11 cellular contexts compared by ENCODE assay signal in the genomic region with DNA sequence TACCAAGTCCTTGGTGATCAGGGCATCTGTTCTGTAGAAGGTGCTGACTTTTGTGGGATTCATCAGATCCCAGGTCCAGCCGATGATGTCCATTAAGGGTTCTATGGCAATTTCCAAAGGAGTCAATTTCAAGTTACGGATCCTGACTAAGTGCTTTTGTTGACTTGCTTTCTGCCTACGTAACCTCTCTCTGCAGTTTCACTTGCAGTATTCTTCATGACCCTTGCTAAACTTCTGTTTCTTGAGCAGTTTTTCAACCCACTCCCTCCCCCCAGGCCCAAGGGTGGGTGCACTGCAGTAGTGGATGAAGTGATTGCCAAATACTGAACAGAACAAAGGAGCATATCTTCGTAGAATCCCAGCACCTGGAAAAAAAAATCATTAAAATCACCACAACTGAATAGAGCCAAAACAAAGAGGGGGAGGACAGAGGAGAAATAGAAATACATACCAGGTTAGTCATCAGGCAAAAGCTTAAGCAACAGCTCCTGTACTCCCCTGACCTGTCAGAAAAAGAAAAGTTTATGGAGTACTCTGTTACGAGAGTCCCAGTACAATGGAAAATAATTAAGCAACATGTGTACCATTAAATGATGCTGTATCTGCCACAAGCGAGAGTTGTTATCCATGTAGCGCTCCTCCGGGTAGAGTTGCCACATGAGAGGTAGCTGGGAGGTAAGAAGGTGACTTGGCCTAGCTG. TPM values are rescaled to one million over a fixed set of nuclear protein-coding genes. Genes with fewer than 3 reads are reported as not detected.
DNase-seq lines count a peak whose midpoint lies in the region; ATAC-seq, FAIRE-seq and TF ChIP-seq lines count a peak whose summit lies in the region.
"Had no signal": no experiment of that assay in that cellular context is flagged by ENCODE, and none has a peak within 500 bp of the region (broad histone marks: within the 10 kb centered on the region; RNA-seq: fewer than 3 reads in every experiment).

No MANE protein-coding gene starts in this region.

- WGBS in liver = 76% methylated on average over 8 of the region's 8 CpGs
- 84% methylated on average over 8 of the region's 8 CpGs for WGBS in HepG2 (ENCODE audit: low lambda C conversion rate)
- WGBS in esophagus muscularis mucosa = 73% methylated on average over 8 of the region's 8 CpGs

- in situ Hi-C loops in HepG2 (cut with HindIII; ENCODE audit: extremely low pct_ligation_motif_present, low pct_unique_long_range_greater_than_20kb) = no loop called here

- ATAC-seq in HepG2 (no peak), GM21447 (IDR thresholded peaks at IDR 0.05; ENCODE audit: unreplicated experiment) (no peak), HG03025 (IDR thresholded peaks at IDR 0.05; ENCODE audit: low FRiP score, unreplicated experiment) (no peak)
- ATAC-seq: Right ventricle myocardium inferior had no signal

- DNase-seq in HepG2 (ENCODE audit: low spot score) (no peak), esophagus muscularis mucosa (ENCODE audit: extremely low spot score) (no peak), urothelium cell line (ENCODE audit: low spot score) (peak; percentile 47)
- DNase-seq: GF-D8, NCI-H345, thyroid gland had no signal

- intact Hi-C loops in HepG2 (cut with micrococcal nuclease; ENCODE audit: unreplicated experiment) (no loop called here), esophagus muscularis mucosa (cut with DNase I) (no loop called here)

- H3K9ac ChIP-seq in liver (ENCODE audit: low read depth in 1 of 2, low read length in 2 of 2) (no peak overlapping the region), HepG2 (ENCODE audit: insufficient read depth, low read depth, low read length) (no peak overlapping the region)

- no peaks in the 10 kb centered on the region for H3K9me3 ChIP-seq in liver (ENCODE audit: control insufficient read depth in 4 of 4, low read length in 3 of 4)
- no peaks in the 10 kb centered on the region for H3K9me3 ChIP-seq in HepG2 (ENCODE audit: low read length)
- H3K9me3 ChIP-seq in esophagus muscularis mucosa = no peaks in the 10 kb centered on the region
- H3K9me3 ChIP-seq: prostate gland, thyroid gland had no signal

- H3K36me3 ChIP-seq in liver (ENCODE audit: control insufficient read depth in 4 of 4, insufficient read depth in 3 of 4, low read depth in 1 of 4, low read length in 3 of 4) (peaks cover 0 to 5% (median 0%) of the 10 kb centered on the region in 4 donors), HepG2 (replicated peaks in 1 of 2; ENCODE audit: control insufficient read depth in 1 of 2, insufficient read depth in 2 of 2, low read length in 2 of 2) (no peaks in the 10 kb centered on the region), esophagus muscularis mucosa (peaks cover 0 to 8% (median 4%) of the 10 kb centered on the region in 4 donors)
- H3K36me3 ChIP-seq: prostate gland, thyroid gland had no signal

- peak overlapping the region; percentile 34 to 62 for H3K27ac ChIP-seq in liver (ENCODE audit: low read depth in 1 of 2, low read length in 2 of 2)
- H3K27ac ChIP-seq in HepG2 (ENCODE audit: extremely low read length, insufficient read depth, low read length) = no peak overlapping the region
- peak overlapping the region in 3 of 4 donors; percentile 15 to 50 (median 21) for H3K27ac ChIP-seq in esophagus muscularis mucosa (replicated peaks in 1 of 4)
- H3K27ac ChIP-seq: prostate gland, thyroid gland had no signal

- CTCF ChIA-PET in HepG2 (lab: Yijun Ruan, JAX; ENCODE audit: low intra/inter-chr PET ratio, low total read pairs) = no interaction called here

- H3K79me2 ChIP-seq in HepG2 (ENCODE audit: insufficient read depth, low read length) = peaks cover 10% of the 10 kb centered on the region

- H3K4me1 ChIP-seq in liver (ENCODE audit: control insufficient read depth in 4 of 4, insufficient read depth in 4 of 4, low read length in 3 of 4) (peaks cover 0 to 7% (median 3%) of the 10 kb centered on the region in 4 donors), HepG2 (ENCODE audit: insufficient read depth, low read length) (peaks cover 22% of the 10 kb centered on the region), esophagus muscularis mucosa (peaks cover 6 to 51% (median 26%) of the 10 kb centered on the region in 4 donors)
- H3K4me1 ChIP-seq: prostate gland, thyroid gland had no signal

- no peak overlapping the region for H3K4me2 ChIP-seq in HepG2 (ENCODE audit: low read depth, low read length)

- no peak overlapping the region for H2AFZ ChIP-seq in HepG2 (ENCODE audit: low read length)

- H3K27me3 ChIP-seq in liver (ENCODE audit: control insufficient read depth in 4 of 4, insufficient read depth in 4 of 4, low read length in 3 of 4) = no peaks in the 10 kb centered on the region
- no peaks in the 10 kb centered on the region for H3K27me3 ChIP-seq in HepG2 (ENCODE audit: control insufficient read depth in 1 of 2, insufficient read depth in 2 of 2, low read length in 2 of 2)
- no peaks in the 10 kb centered on the region for H3K27me3 ChIP-seq in esophagus muscularis mucosa
- H3K27me3 ChIP-seq: thyroid gland had no signal

- TF ChIP-seq CTCF in liver (IDR thresholded peaks at IDR 0.05; ENCODE audit: low read depth, low read length, missing input control) (no peak), HepG2 (CRISPR knock-in tag; IDR thresholded peaks at IDR 0.05) (no peak), esophagus muscularis mucosa (IDR thresholded peaks at IDR 0.05) (no peak)

- no peak for FAIRE-seq in HepG2 (lab: Jason Lieb, UNC)
- FAIRE-seq in urothelium cell line (lab: Jason Lieb, UNC) = no peak

- POLR2A ChIA-PET in HepG2 (lab: Yijun Ruan, JAX) = no interaction called here

- no peak overlapping the region for H3K4me3 ChIP-seq in liver (ENCODE audit: low read depth in 1 of 3, low read length in 3 of 3)
- no peak overlapping the region for H3K4me3 ChIP-seq in HepG2 (replicated peaks in 1 of 3; ENCODE audit: insufficient read depth in 1 of 3, low read depth in 2 of 3, low read length in 3 of 3)
- no peak overlapping the region for H3K4me3 ChIP-seq in esophagus muscularis mucosa
- H3K4me3 ChIP-seq: prostate gland, thyroid gland had no signal

- TF ChIP-seq RAD21 in liver (IDR thresholded peaks at IDR 0.05) (no peak), HepG2 (CRISPR knock-in tag; IDR thresholded peaks at IDR 0.05) (no peak)

- no peaks in the 10 kb centered on the region for H4K20me1 ChIP-seq in HepG2 (ENCODE audit: insufficient read depth, low read length)

- TF ChIP-seq POLR2A in HepG2 (IDR thresholded peaks at IDR 0.05; ENCODE audit: insufficient read depth in 1 of 2, low read depth in 2 of 2, low read length in 2 of 2) = no peak
- TF ChIP-seq POLR2A in esophagus muscularis mucosa (IDR thresholded peaks at IDR 0.05; ENCODE audit: low read depth) = no peak

- BruUV-seq in HepG2 (replicated peaks; lab: Mats Ljungman, UMichigan) = no TSS peak

- no peak for TF ChIP-seq EP300 in HepG2 (IDR thresholded peaks at IDR 0.05; ENCODE audit: low read depth in 2 of 2, low read length in 2 of 2)
- no peak for TF ChIP-seq EP300 in HepG2 (CRISPR knock-in tag; IDR thresholded peaks at IDR 0.05; ENCODE audit: borderline replicate concordance)
- TF ChIP-seq EP300 in esophagus muscularis mucosa (IDR thresholded peaks at IDR 0.05) = no peak

RNA-seq across cellular contexts. Expression of gene CMC4, which starts 5.8 kb away (rescaled TPM):
- total RNA-seq in liver = 1 to 10 TPM; 4.2 to 4.9 TPM
- 10 to 100 TPM; 15.9 to 17.3 TPM for polyA plus RNA-seq in liver
- 5.2 and 5.6 TPM in 2 replicates for total RNA-seq in HepG2 (2016; rRNA removed; fragmentation: Illumina TruSeq; extraction: Trizol)
- total RNA-seq in HepG2 (2016; cell fraction: cytosol; rRNA removed; fragmentation: Illumina TruSeq; extraction: Trizol; ENCODE audit: low read depth) = 29.5 and 32.5 TPM in 2 replicates
- 6.6 and 8.1 TPM in 2 replicates for total RNA-seq in HepG2 (2016; cell fraction: insoluble cytoplasmic fraction; rRNA removed; fragmentation: Illumina TruSeq; extraction: Trizol)
- 24.2 and 27.3 TPM in 2 replicates for total RNA-seq in HepG2 (2016; cell fraction: membrane; rRNA removed; fragmentation: Illumina TruSeq; extraction: Trizol)
- 0.65 and 1.8 TPM in 2 replicates for total RNA-seq in HepG2 (2016; cell fraction: nucleus; rRNA removed; fragmentation: Illumina TruSeq; extraction: Trizol)
- polyA plus RNA-seq in HepG2 (2011; rRNA removed) = 8.3 and 11.5 TPM in 2 replicates
- 8.2 and 9.2 TPM in 2 replicates for polyA plus RNA-seq in HepG2 (2011; cell fraction: cytosol; rRNA removed)
- 3.1 and 3.7 TPM in 2 replicates for polyA plus RNA-seq in HepG2 (2011; cell fraction: nucleus; rRNA removed)
- polyA plus RNA-seq in HepG2 (2012) = 4.6 and 7.2 TPM in 2 replicates
- polyA plus RNA-seq in HepG2 (2016; cell fraction: cytosol; fragmentation: Illumina TruSeq; extraction: Trizol; ENCODE audit: low read depth) = 50.8 and 53.0 TPM in 2 replicates
- 8.5 and 8.8 TPM in 2 replicates for polyA plus RNA-seq in HepG2 (2016; cell fraction: insoluble cytoplasmic fraction; fragmentation: Illumina TruSeq; extraction: Trizol; ENCODE audit: low read depth)
- polyA plus RNA-seq in HepG2 (2016; cell fraction: membrane; fragmentation: Illumina TruSeq; extraction: Trizol; ENCODE audit: low read depth) = 28.6 and 29.4 TPM in 2 replicates
- polyA plus RNA-seq in HepG2 (2016; cell fraction: nucleus; fragmentation: Illumina TruSeq; extraction: Trizol; ENCODE audit: insufficient read depth, low read depth) = 3.8 and 5.8 TPM in 2 replicates
- 2.0 and 3.7 TPM in 2 replicates for polyA minus RNA-seq in HepG2 (2011; rRNA and poly(A)+ RNA removed; ENCODE audit: low replicate concordance)
- polyA minus RNA-seq in HepG2 (2011; cell fraction: cytosol; rRNA and poly(A)+ RNA removed) = 0.88 TPM in 1 of 2 replicates, not detected in the other
- polyA minus RNA-seq in HepG2 (2011; cell fraction: nucleus; rRNA and poly(A)+ RNA removed) = 4.0 and 4.2 TPM in 2 replicates
- total RNA-seq in esophagus muscularis mucosa = 10 to 100 TPM; 28.0 to 36.3 (median 32.9) TPM

RNA-seq across cellular contexts. Expression of gene MTCP1, which starts 5.8 kb away (rescaled TPM):
- 1 to 10 TPM; 2.2 to 2.8 TPM for total RNA-seq in liver
- polyA plus RNA-seq in liver = 1 to 10 TPM; 7.7 to 10.0 TPM
- total RNA-seq in HepG2 (2016; rRNA removed; fragmentation: Illumina TruSeq; extraction: Trizol) = 13.6 and 18.9 TPM in 2 replicates
- 67.8 and 80.6 TPM in 2 replicates for total RNA-seq in HepG2 (2016; cell fraction: cytosol; rRNA removed; fragmentation: Illumina TruSeq; extraction: Trizol; ENCODE audit: low read depth)
- 11.6 and 13.5 TPM in 2 replicates for total RNA-seq in HepG2 (2016; cell fraction: insoluble cytoplasmic fraction; rRNA removed; fragmentation: Illumina TruSeq; extraction: Trizol)
- 41.3 and 48.8 TPM in 2 replicates for total RNA-seq in HepG2 (2016; cell fraction: membrane; rRNA removed; fragmentation: Illumina TruSeq; extraction: Trizol)
- 6.7 and 10.8 TPM in 2 replicates for total RNA-seq in HepG2 (2016; cell fraction: nucleus; rRNA removed; fragmentation: Illumina TruSeq; extraction: Trizol)
- polyA plus RNA-seq in HepG2 (2011; rRNA removed) = 5.1 and 6.1 TPM in 2 replicates
- 1.6 and 2.4 TPM in 2 replicates for polyA plus RNA-seq in HepG2 (2011; cell fraction: cytosol; rRNA removed)
- 17.7 and 18.0 TPM in 2 replicates for polyA plus RNA-seq in HepG2 (2011; cell fraction: nucleus; rRNA removed)
- polyA plus RNA-seq in HepG2 (2012) = 14.6 and 21.5 TPM in 2 replicates
- polyA plus RNA-seq in HepG2 (2016; cell fraction: cytosol; fragmentation: Illumina TruSeq; extraction: Trizol; ENCODE audit: low read depth) = 56.1 and 69.9 TPM in 2 replicates
- polyA plus RNA-seq in HepG2 (2016; cell fraction: insoluble cytoplasmic fraction; fragmentation: Illumina TruSeq; extraction: Trizol; ENCODE audit: low read depth) = 10.2 and 11.2 TPM in 2 replicates
- polyA plus RNA-seq in HepG2 (2016; cell fraction: membrane; fragmentation: Illumina TruSeq; extraction: Trizol; ENCODE audit: low read depth) = 34.3 and 42.3 TPM in 2 replicates
- 11.8 and 19.6 TPM in 2 replicates for polyA plus RNA-seq in HepG2 (2016; cell fraction: nucleus; fragmentation: Illumina TruSeq; extraction: Trizol; ENCODE audit: insufficient read depth, low read depth)
- polyA minus RNA-seq in HepG2 (2011; rRNA and poly(A)+ RNA removed; ENCODE audit: low replicate concordance) = 4.2 and 6.5 TPM in 2 replicates
- polyA minus RNA-seq in HepG2 (2011; cell fraction: cytosol; rRNA and poly(A)+ RNA removed) = 2.0 and 3.7 TPM in 2 replicates
- 6.1 and 8.7 TPM in 2 replicates for polyA minus RNA-seq in HepG2 (2011; cell fraction: nucleus; rRNA and poly(A)+ RNA removed)
- 1 to 10 TPM; 2.5 to 4.4 (median 4.2) TPM for total RNA-seq in esophagus muscularis mucosa

RNA-seq across cellular contexts. Expression of gene BRCC3, which starts 6.1 kb away (rescaled TPM):
- total RNA-seq in liver = 10 to 100 TPM in 1 of 2 donors, 1 to 10 TPM in 1; 7.8 to 10.9 TPM
- 10 to 100 TPM in 1 of 2 donors, 1 to 10 TPM in 1; 9.3 to 12.2 TPM for polyA plus RNA-seq in liver
- 24.3 and 44.2 TPM in 2 replicates for total RNA-seq in HepG2 (2016; rRNA removed; fragmentation: Illumina TruSeq; extraction: Trizol)
- total RNA-seq in HepG2 (2016; cell fraction: cytosol; rRNA removed; fragmentation: Illumina TruSeq; extraction: Trizol; ENCODE audit: low read depth) = 2.4 and 3.1 TPM in 2 replicates
- 25.6 and 47.6 TPM in 2 replicates for total RNA-seq in HepG2 (2016; cell fraction: insoluble cytoplasmic fraction; rRNA removed; fragmentation: Illumina TruSeq; extraction: Trizol)
- 13.5 and 13.7 TPM in 2 replicates for total RNA-seq in HepG2 (2016; cell fraction: membrane; rRNA removed; fragmentation: Illumina TruSeq; extraction: Trizol)
- total RNA-seq in HepG2 (2016; cell fraction: nucleus; rRNA removed; fragmentation: Illumina TruSeq; extraction: Trizol) = 12.9 and 17.1 TPM in 2 replicates
- 16.1 and 19.8 TPM in 2 replicates for polyA plus RNA-seq in HepG2 (2011; rRNA removed)
- polyA plus RNA-seq in HepG2 (2011; cell fraction: cytosol; rRNA removed) = 11.8 and 16.5 TPM in 2 replicates
- 5.8 and 6.0 TPM in 2 replicates for polyA plus RNA-seq in HepG2 (2011; cell fraction: nucleus; rRNA removed)
- 14.4 and 18.3 TPM in 2 replicates for polyA plus RNA-seq in HepG2 (2012)
- polyA plus RNA-seq in HepG2 (2016; cell fraction: cytosol; fragmentation: Illumina TruSeq; extraction: Trizol; ENCODE audit: low read depth) = 2.5 and 2.8 TPM in 2 replicates
- 57.9 and 58.3 TPM in 2 replicates for polyA plus RNA-seq in HepG2 (2016; cell fraction: insoluble cytoplasmic fraction; fragmentation: Illumina TruSeq; extraction: Trizol; ENCODE audit: low read depth)
- 8.6 and 9.5 TPM in 2 replicates for polyA plus RNA-seq in HepG2 (2016; cell fraction: membrane; fragmentation: Illumina TruSeq; extraction: Trizol; ENCODE audit: low read depth)
- polyA plus RNA-seq in HepG2 (2016; cell fraction: nucleus; fragmentation: Illumina TruSeq; extraction: Trizol; ENCODE audit: insufficient read depth, low read depth) = 22.5 and 24.9 TPM in 2 replicates
- polyA minus RNA-seq in HepG2 (2011; rRNA and poly(A)+ RNA removed; ENCODE audit: low replicate concordance) = 9.4 and 25.7 TPM in 2 replicates
- polyA minus RNA-seq in HepG2 (2011; cell fraction: cytosol; rRNA and poly(A)+ RNA removed) = 16.2 and 17.1 TPM in 2 replicates
- 15.1 and 18.4 TPM in 2 replicates for polyA minus RNA-seq in HepG2 (2011; cell fraction: nucleus; rRNA and poly(A)+ RNA removed)
- total RNA-seq in esophagus muscularis mucosa = 10 to 100 TPM; 10.9 to 18.8 (median 16.8) TPM

RNA-seq across cellular contexts. Expression of gene FUNDC2, which starts 38.5 kb away (rescaled TPM):
- total RNA-seq in liver (10 to 100 TPM; 19.4 to 23.3 TPM), HepG2 (2016; rRNA removed; fragmentation: Illumina TruSeq; extraction: Trizol) (65.3 and 81.6 TPM in 2 replicates), esophagus muscularis mucosa (10 to 100 TPM; 73.8 to 98.2 (median 95.9) TPM)
- polyA plus RNA-seq in liver (10 to 100 TPM; 58.3 to 79.8 TPM), HepG2 (2011; rRNA removed) (92.9 and 109 TPM in 2 replicates)
- 48.9 and 60.1 TPM in 2 replicates for total RNA-seq in HepG2 (2016; cell fraction: cytosol; rRNA removed; fragmentation: Illumina TruSeq; extraction: Trizol; ENCODE audit: low read depth)
- 66.6 and 82.1 TPM in 2 replicates for total RNA-seq in HepG2 (2016; cell fraction: insoluble cytoplasmic fraction; rRNA removed; fragmentation: Illumina TruSeq; extraction: Trizol)
- total RNA-seq in HepG2 (2016; cell fraction: membrane; rRNA removed; fragmentation: Illumina TruSeq; extraction: Trizol) = 83.8 and 87.5 TPM in 2 replicates
- total RNA-seq in HepG2 (2016; cell fraction: nucleus; rRNA removed; fragmentation: Illumina TruSeq; extraction: Trizol) = 23.8 and 26.8 TPM in 2 replicates
- 68.4 and 100 TPM in 2 replicates for polyA plus RNA-seq in HepG2 (2011; cell fraction: cytosol; rRNA removed)
- 24.9 and 29.2 TPM in 2 replicates for polyA plus RNA-seq in HepG2 (2011; cell fraction: nucleus; rRNA removed)
- polyA plus RNA-seq in HepG2 (2012) = 88.7 and 108 TPM in 2 replicates
- 64.9 and 80.1 TPM in 2 replicates for polyA plus RNA-seq in HepG2 (2016; cell fraction: cytosol; fragmentation: Illumina TruSeq; extraction: Trizol; ENCODE audit: low read depth)
- polyA plus RNA-seq in HepG2 (2016; cell fraction: insoluble cytoplasmic fraction; fragmentation: Illumina TruSeq; extraction: Trizol; ENCODE audit: low read depth) = 77.6 and 82.3 TPM in 2 replicates
- 81.0 and 84.5 TPM in 2 replicates for polyA plus RNA-seq in HepG2 (2016; cell fraction: membrane; fragmentation: Illumina TruSeq; extraction: Trizol; ENCODE audit: low read depth)
- 43.9 and 46.2 TPM in 2 replicates for polyA plus RNA-seq in HepG2 (2016; cell fraction: nucleus; fragmentation: Illumina TruSeq; extraction: Trizol; ENCODE audit: insufficient read depth, low read depth)
- 35.6 and 56.8 TPM in 2 replicates for polyA minus RNA-seq in HepG2 (2011; rRNA and poly(A)+ RNA removed; ENCODE audit: low replicate concordance)
- polyA minus RNA-seq in HepG2 (2011; cell fraction: cytosol; rRNA and poly(A)+ RNA removed) = 13.1 and 17.3 TPM in 2 replicates
- 18.0 and 23.9 TPM in 2 replicates for polyA minus RNA-seq in HepG2 (2011; cell fraction: nucleus; rRNA and poly(A)+ RNA removed)

RNA-seq across cellular contexts. Expression of gene F8, which starts 42.7 kb away (rescaled TPM):
- total RNA-seq in liver = 10 to 100 TPM in 1 of 2 donors, 1 to 10 TPM in 1; 8.0 to 22.3 TPM
- polyA plus RNA-seq in liver = 10 to 100 TPM; 11.1 to 16.5 TPM
- 0.21 and 0.29 TPM in 2 replicates for total RNA-seq in HepG2 (2016; rRNA removed; fragmentation: Illumina TruSeq; extraction: Trizol)
- total RNA-seq in HepG2 (2016; cell fraction: cytosol; rRNA removed; fragmentation: Illumina TruSeq; extraction: Trizol; ENCODE audit: low read depth) = 0.10 TPM in 1 of 2 replicates, not detected in the other
- 0.13 and 0.76 TPM in 2 replicates for total RNA-seq in HepG2 (2016; cell fraction: insoluble cytoplasmic fraction; rRNA removed; fragmentation: Illumina TruSeq; extraction: Trizol)
- 0.34 and 0.40 TPM in 2 replicates for total RNA-seq in HepG2 (2016; cell fraction: membrane; rRNA removed; fragmentation: Illumina TruSeq; extraction: Trizol)
- total RNA-seq in HepG2 (2016; cell fraction: nucleus; rRNA removed; fragmentation: Illumina TruSeq; extraction: Trizol) = 0.43 and 0.47 TPM in 2 replicates
- polyA plus RNA-seq in HepG2 (2011; rRNA removed) = 0.37 and 0.61 TPM in 2 replicates
- 0.27 and 0.32 TPM in 2 replicates for polyA plus RNA-seq in HepG2 (2011; cell fraction: cytosol; rRNA removed)
- 0.19 and 0.23 TPM in 2 replicates for polyA plus RNA-seq in HepG2 (2011; cell fraction: nucleus; rRNA removed)
- polyA plus RNA-seq in HepG2 (2012) = 0.15 and 0.30 TPM in 2 replicates
- polyA plus RNA-seq in HepG2 (2016; cell fraction: cytosol; fragmentation: Illumina TruSeq; extraction: Trizol; ENCODE audit: low read depth) = 0.12 and 0.15 TPM in 2 replicates
- 0.32 and 0.61 TPM in 2 replicates for polyA plus RNA-seq in HepG2 (2016; cell fraction: insoluble cytoplasmic fraction; fragmentation: Illumina TruSeq; extraction: Trizol; ENCODE audit: low read depth)
- 0.24 and 0.27 TPM in 2 replicates for polyA plus RNA-seq in HepG2 (2016; cell fraction: membrane; fragmentation: Illumina TruSeq; extraction: Trizol; ENCODE audit: low read depth)
- polyA plus RNA-seq in HepG2 (2016; cell fraction: nucleus; fragmentation: Illumina TruSeq; extraction: Trizol; ENCODE audit: insufficient read depth, low read depth) = 0.17 and 0.18 TPM in 2 replicates
- 0.72 and 2.8 TPM in 2 replicates for polyA minus RNA-seq in HepG2 (2011; rRNA and poly(A)+ RNA removed; ENCODE audit: low replicate concordance)
- 0.49 TPM in 1 of 2 replicates, not detected in the other for polyA minus RNA-seq in HepG2 (2011; cell fraction: cytosol; rRNA and poly(A)+ RNA removed)
- polyA minus RNA-seq in HepG2 (2011; cell fraction: nucleus; rRNA and poly(A)+ RNA removed) = 0.52 and 0.75 TPM in 2 replicates
- total RNA-seq in esophagus muscularis mucosa = 10 to 100 TPM; 17.0 to 30.0 (median 22.3) TPM
